Comparison of ENCODE assay signal across 8 cellular contexts in genomic region chr16:87945351-87946042, GRCh38. TPM values are rescaled to one million over a fixed set of nuclear protein-coding genes. Genes with fewer than 3 reads are reported as not detected.
DNase-seq lines count a peak whose midpoint lies in the region; ATAC-seq and TF ChIP-seq lines count a peak whose summit lies in the region.

No MANE protein-coding gene starts in this region.

- H3K4me3 ChIP-seq in left lung = peak overlapping the region; percentile 13 to 37

- TF ChIP-seq CTCF in left lung (IDR thresholded peaks at IDR 0.05) = no peak

- H3K4me1 ChIP-seq in left lung = peaks cover 0 to 30% of the 10 kb centered on the region in 2 donors

- H3K27me3 Mint-ChIP-seq in stimulated activated naive CD8-positive, alpha-beta T cell treated with anti-CD3 and anti-CD28 coated beads, Interleukin-15, Interleukin-2, amounts not matched to agents 100 ng/mL and 50 ng/mL, for 24 hours = no peaks in the 10 kb centered on the region

- peak overlapping the region; percentile 50 to 75 for H3K27ac ChIP-seq in left lung

- intact Hi-C loops in left lung (cut with DNase I) = no loop called here

- H3K9me3 Mint-ChIP-seq in stimulated activated naive CD8-positive, alpha-beta T cell treated with anti-CD3 and anti-CD28 coated beads, Interleukin-15, Interleukin-2, amounts not matched to agents 100 ng/mL and 50 ng/mL, for 24 hours = no peaks in the 10 kb centered on the region

- H3K4me1 Mint-ChIP-seq in stimulated activated naive CD8-positive, alpha-beta T cell treated with anti-CD3 and anti-CD28 coated beads, Interleukin-15, Interleukin-2, amounts not matched to agents 100 ng/mL and 50 ng/mL, for 24 hours (ENCODE audit: low read depth) = peaks cover 18% of the 10 kb centered on the region

- no peak overlapping the region for H3K27ac Mint-ChIP-seq in stimulated activated naive CD8-positive, alpha-beta T cell treated with anti-CD3 and anti-CD28 coated beads, Interleukin-15, Interleukin-2, amounts not matched to agents 100 ng/mL and 50 ng/mL, for 24 hours

- no peaks in the 10 kb centered on the region for H3K36me3 ChIP-seq in left lung

- H3K4me3 Mint-ChIP-seq in stimulated activated naive CD8-positive, alpha-beta T cell treated with anti-CD3 and anti-CD28 coated beads, Interleukin-15, Interleukin-2, amounts not matched to agents 100 ng/mL and 50 ng/mL, for 24 hours = peak overlapping the region; percentile 35

- ATAC-seq in left lung = peak; percentile 87
- no peak for ATAC-seq in HG02938 (IDR thresholded peaks at IDR 0.05; ENCODE audit: unreplicated experiment)
- ATAC-seq in HG03342 (IDR thresholded peaks at IDR 0.05; ENCODE audit: unreplicated experiment) = no peak

- no peaks in the 10 kb centered on the region for H3K36me3 Mint-ChIP-seq in stimulated activated naive CD8-positive, alpha-beta T cell treated with anti-CD3 and anti-CD28 coated beads, Interleukin-15, Interleukin-2, amounts not matched to agents 100 ng/mL and 50 ng/mL, for 24 hours (ENCODE audit: low read depth)

- H3K27me3 ChIP-seq in left lung = no peaks in the 10 kb centered on the region

- H3K9me3 ChIP-seq in left lung = no peaks in the 10 kb centered on the region

- DNase-seq in ELF-1 (ENCODE audit: low read depth, low spot score) (peak; percentile 95), NCI-H460 (ENCODE audit: extremely low read depth, low read depth) (peak; percentile 45), cerebellum (ENCODE audit: low spot score) (peak; percentile 93), left lung (peak; percentile 89 to 94), GM19238 (ENCODE audit: insufficient read length, low spot score) (no peak)

RNA-seq across cellular contexts. Expression of gene BANP, which starts 5.7 kb away (rescaled TPM):
- total RNA-seq in NCI-H460 (2014; rRNA removed; shearing (Covaris generic)) = 16.5 and 18.9 TPM in 2 replicates
- 27.1 and 28.0 TPM in 2 replicates for polyA plus RNA-seq in NCI-H460 (2014; cell fraction: nucleus; rRNA removed)
- 39.1 TPM for total RNA-seq in cerebellum
- 10 to 100 TPM; 19.3 to 35.9 TPM for total RNA-seq in left lung

RNA-seq across cellular contexts. Expression of gene CA5A, which starts 9.2 kb away (rescaled TPM):
- total RNA-seq in NCI-H460 (2014; rRNA removed; shearing (Covaris generic)) = 0.10 TPM in 1 of 2 replicates, not detected in the other
- polyA plus RNA-seq in NCI-H460 (2014; cell fraction: nucleus; rRNA removed) = not detected in 2 replicates
- total RNA-seq in cerebellum (not detected), left lung (under 1 TPM; 0.09 to 0.10 TPM)
